Comparison of ENCODE assay signal across 29 cellular contexts in the genomic region with DNA sequence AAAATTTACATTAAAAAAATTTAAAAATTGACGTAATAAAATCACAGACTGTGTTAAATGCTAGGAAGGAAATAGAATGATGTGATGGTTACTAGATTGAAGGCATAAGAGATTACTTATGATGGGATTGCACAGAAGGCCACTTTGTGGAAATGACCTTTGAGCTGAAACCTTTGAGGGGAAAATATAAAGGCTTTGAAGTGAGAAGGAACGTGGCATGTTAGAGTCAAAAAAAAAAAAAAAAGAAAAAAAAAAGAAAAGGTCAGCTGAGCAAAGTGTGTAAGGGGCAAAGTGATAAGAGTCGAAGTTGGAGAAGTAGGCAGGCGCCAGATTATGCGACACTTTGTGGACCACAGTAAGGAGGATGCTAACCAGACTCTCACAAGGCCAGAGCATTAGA.
"Had no signal": no experiment of that assay in that cellular context is flagged by ENCODE, and none has a peak within 500 bp of the region (broad histone marks: within the 10 kb centered on the region; RNA-seq: fewer than 3 reads in every experiment).

No MANE protein-coding gene starts in this region.

- H3K4me3 Mint-ChIP-seq: effector memory CD8-positive, alpha-beta T cell; mesothelial cell of epicardium; nephron progenitor cell; type B pancreatic cell had no signal

- H3K27me3 ChIP-seq: esophagus squamous epithelium, heart right ventricle, left lung, ovary, spleen, testis, tibial artery had no signal

- H3K9me3 Mint-ChIP-seq: effector memory CD8-positive, alpha-beta T cell; type B pancreatic cell had no signal

- DNase-seq: cortex of kidney; effector memory CD8-positive, alpha-beta T cell; erythroblast; esophagus squamous epithelium; foreskin melanocyte; glutamatergic neuron; heart right ventricle; hippocampal formation; left cardiac atrium; left lung; mesenchymal stem cell; naive thymus-derived CD4-positive, alpha-beta T cell; nephron progenitor cell; occipital lobe; ovary; posterior cingulate gyrus; psoas muscle; right cardiac atrium; spleen; stimulated activated CD4-positive, alpha-beta T cell treated with anti-CD3 and anti-CD28 coated beads, Interleukin-4, amount 100 ng/mL, for 4 hours; stimulated activated naive CD4-positive, alpha-beta T cell; substantia nigra; testis; tibial artery had no signal

- H3K27ac ChIP-seq: esophagus squamous epithelium, heart right ventricle, left lung, ovary, psoas muscle, skin epidermis, spleen, testis, tibial artery had no signal

- H3K4me3 ChIP-seq: esophagus squamous epithelium, heart right ventricle, left lung, ovary, psoas muscle, skin epidermis, spleen, testis, tibial artery had no signal

- ATAC-seq: effector memory CD8-positive, alpha-beta T cell; heart right ventricle; left cardiac atrium; left lung; naive thymus-derived CD4-positive, alpha-beta T cell; psoas muscle; right cardiac atrium had no signal

- H3K36me3 Mint-ChIP-seq: mesothelial cell of epicardium, type B pancreatic cell had no signal

- FAIRE-seq: endometrium, islet of Langerhans had no signal

- H3K27ac Mint-ChIP-seq: effector memory CD8-positive, alpha-beta T cell; mesothelial cell of epicardium; naive thymus-derived CD4-positive, alpha-beta T cell; nephron progenitor cell; type B pancreatic cell had no signal

- H3K27me3 Mint-ChIP-seq: effector memory CD8-positive, alpha-beta T cell had no signal

- H3K9me3 ChIP-seq: esophagus squamous epithelium, heart right ventricle, left lung, ovary, psoas muscle, testis, tibial artery had no signal

- H3K4me1 ChIP-seq: psoas muscle, testis had no signal

- H3K36me3 ChIP-seq: esophagus squamous epithelium, heart right ventricle, left lung, ovary, spleen had no signal
